Comparison of ENCODE assay signal across 17 cellular contexts in the genomic region with DNA sequence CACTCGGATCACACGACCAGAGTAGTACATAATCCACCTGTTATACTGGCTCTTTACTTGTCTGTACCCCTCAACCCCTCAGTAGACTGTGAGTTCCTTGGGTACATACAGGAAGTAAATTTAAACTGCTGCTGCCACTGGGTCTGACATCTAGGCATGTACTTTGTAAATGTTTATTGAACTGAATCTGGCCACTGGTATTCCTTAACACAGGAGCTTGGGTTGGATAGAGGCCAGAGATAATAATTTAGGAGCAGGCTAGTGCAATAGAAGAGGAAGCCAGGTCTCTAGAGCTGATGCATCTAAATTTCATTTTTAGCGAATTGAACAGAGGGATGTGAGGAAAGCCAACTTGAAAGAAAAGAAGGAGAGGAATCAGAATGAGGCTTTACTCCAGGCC.
"Had no signal": no experiment of that assay in that cellular context is flagged by ENCODE, and none has a peak within 500 bp of the region (broad histone marks: within the 10 kb centered on the region; RNA-seq: fewer than 3 reads in every experiment).

No MANE protein-coding gene starts in this region.

- H3K27me3 Mint-ChIP-seq: activated CD4-positive, alpha-beta memory T cell treated with anti-CD3 and anti-CD28 coated beads, Interleukin-2, amount 10 ng/mL, durations not matched to agents 7 days and 5 days; naive B cell; stimulated activated naive B cell treated with anti-CD40 and anti-IgM and Interleukin-4, amounts not matched to agents 10 μg/mL and 1 μg/mL and 100 μg/mL, for 72 hours; T-cell had no signal

- H3K9me3 ChIP-seq: lower lobe of right lung, transverse colon had no signal

- H3K4me1 ChIP-seq: lower lobe of right lung had no signal

- H3K4me3 Mint-ChIP-seq: activated CD4-positive, alpha-beta memory T cell treated with anti-CD3 and anti-CD28 coated beads, Interleukin-2, amount 10 ng/mL, durations not matched to agents 7 days and 5 days; activated naive CD4-positive, alpha-beta T cell treated with anti-CD3 and anti-CD28 coated beads for 36 hours; naive B cell; stimulated activated naive B cell treated with anti-CD40 and anti-IgM and Interleukin-4, amounts not matched to agents 10 μg/mL and 1 μg/mL and 100 μg/mL, for 72 hours; T-cell had no signal

- ATAC-seq: left lobe of liver; lower lobe of right lung; sciatic nerve; SK-N-SH treated with all-trans-retinoic acid at 6 μM for 48 hours; stimulated activated naive B cell treated with anti-CD40 and anti-IgM and Interleukin-4, amounts not matched to agents 10 μg/mL and 1 μg/mL and 100 μg/mL, for 72 hours; T-cell had no signal

- H3K27me3 ChIP-seq: transverse colon had no signal

- H3K4me2 ChIP-seq: smooth muscle cell had no signal

- H3K27ac ChIP-seq: epithelial cell of prostate, lower lobe of right lung, transverse colon had no signal

- H3K4me1 Mint-ChIP-seq: activated CD4-positive, alpha-beta memory T cell treated with anti-CD3 and anti-CD28 coated beads, Interleukin-2, amount 10 ng/mL, durations not matched to agents 7 days and 5 days; T-cell had no signal

- H3K4me3 ChIP-seq: lower lobe of right lung, smooth muscle cell, transverse colon had no signal

- H3K27ac Mint-ChIP-seq: activated CD4-positive, alpha-beta memory T cell treated with anti-CD3 and anti-CD28 coated beads, Interleukin-2, amount 10 ng/mL, durations not matched to agents 7 days and 5 days; activated naive CD4-positive, alpha-beta T cell treated with anti-CD3 and anti-CD28 coated beads for 36 hours; stimulated activated naive B cell treated with anti-CD40 and anti-IgM and Interleukin-4, amounts not matched to agents 10 μg/mL and 1 μg/mL and 100 μg/mL, for 72 hours; T-cell had no signal

- H3K9me3 Mint-ChIP-seq: activated CD4-positive, alpha-beta memory T cell treated with anti-CD3 and anti-CD28 coated beads, Interleukin-2, amount 10 ng/mL, durations not matched to agents 7 days and 5 days; activated naive CD4-positive, alpha-beta T cell treated with anti-CD3 and anti-CD28 coated beads for 36 hours; T-cell had no signal

- DNase-seq: activated CD4-positive, alpha-beta memory T cell treated with anti-CD3 and anti-CD28 coated beads, Interleukin-2, amount 10 ng/mL, durations not matched to agents 7 days and 5 days; activated naive CD4-positive, alpha-beta T cell treated with anti-CD3 and anti-CD28 coated beads for 36 hours; amygdala; cerebellar nuclear complex; foreskin fibroblast; lower lobe of right lung; naive B cell; nucleus accumbens; stimulated activated CD4-positive, alpha-beta T cell treated with anti-CD3 and anti-CD28 coated beads, Interleukin-15, amount 100 ng/mL, for 24 hours; stimulated activated naive B cell treated with anti-CD40 and anti-IgM and Interleukin-4, amounts not matched to agents 10 μg/mL and 1 μg/mL and 100 μg/mL, for 72 hours; T-cell; transverse colon had no signal
